ENCODE assay signal across 8 cellular contexts in genomic region chr11:107928046-107928766, GRCh38. TPM values are rescaled to one million over a fixed set of nuclear protein-coding genes. Genes with fewer than 3 reads are reported as not detected.
DNase-seq lines count a peak whose midpoint lies in the region; TF ChIP-seq lines count a peak whose summit lies in the region.

Gene RAB39A, plus strand, starts transcription at chr11:107928448. Its CDS starts 121 bp downstream, at chr11:107928569.

- H3K4me3 ChIP-seq in LNCaP clone FGC (ENCODE audit: low read depth, low read length), result peak within 1 kb of the TSS; percentile 36
- peak within 1 kb of the TSS; percentile 43 to 60 (median 50) for H3K4me3 ChIP-seq in stomach

- peaks cover 8 to 18% (median 17%) of the 10 kb centered on the region in 4 donors for H3K4me1 ChIP-seq in stomach

- H3K27ac ChIP-seq in stomach, result peak within 1 kb of the TSS; percentile 33 to 53 (median 38)

- DNase-seq in DMS79 treated with DMSO at 0.1 percent for 48 hours (lab: John Stamatoyannopoulos, UW) (peak; percentile 99), GOT3 (lab: John Stamatoyannopoulos, UW) (peak; percentile 67), LNCaP clone FGC (ENCODE audit: low read depth) (peak; percentile 91), activated gamma-delta T cell treated with Interleukin-2 at 50 U/mL for 16 hours (peak; percentile 44), foreskin melanocyte (peak; percentile 83), neural crest cell (ENCODE audit: low read depth, low spot score) (peak; percentile 94), stomach (peak; percentile 85)

- H3K9me3 ChIP-seq in stomach, result no peaks in the 10 kb centered on the region

- H3K27me3 Mint-ChIP-seq in neural crest cell (ENCODE audit: low read depth), result peaks cover 19% of the 10 kb centered on the region

- TF ChIP-seq CTCF in LNCaP clone FGC (IDR thresholded peaks at IDR 0.05; ENCODE audit: control insufficient read depth, extremely low read depth, insufficient read depth) (no peak), neural crest cell (conservative IDR thresholded peaks at IDR 0.05) (no peak), stomach (IDR thresholded peaks at IDR 0.05) (no peak)

- H3K4me1 Mint-ChIP-seq in neural crest cell, result peaks cover 19% of the 10 kb centered on the region

- H3K36me3 ChIP-seq in stomach, result no peaks in the 10 kb centered on the region

- peak within 1 kb of the TSS; percentile 98 for H3K4me3 Mint-ChIP-seq in neural crest cell

- WGBS in stomach, 5 donors, result 0 to 3% (median 2%) methylated on average over 8 to 61 of the region's 61 CpGs

- 0 out of 2 replicates have a peak, but pooled peaks have one; percentile 29 for TF ChIP-seq POLR2A in Raji (IDR thresholded peaks at IDR 0.05; ENCODE audit: insufficient read depth, low read depth, low read length)
- TF ChIP-seq POLR2A in stomach (IDR thresholded peaks at IDR 0.05), result no peak

- peaks cover 5 to 46% (median 24%) of the 10 kb centered on the region in 3 donors for H3K27me3 ChIP-seq in stomach

- H3K27ac Mint-ChIP-seq in neural crest cell (ENCODE audit: unreplicated experiment), result peak within 1 kb of the TSS; percentile 98

- no peaks in the 10 kb centered on the region for H3K36me3 Mint-ChIP-seq in neural crest cell (ENCODE audit: low read depth)

- intact Hi-C loops in stomach (cut with DNase I; ENCODE audit: low total_unique reads), result no loop called here

- no peak for TF ChIP-seq EP300 in stomach (IDR thresholded peaks at IDR 0.05)

- H3K9me3 Mint-ChIP-seq in neural crest cell, result no peaks in the 10 kb centered on the region

RNA-seq across cellular contexts. Expression of gene RAB39A, which starts in this region (rescaled TPM):
- total RNA-seq in neural crest cell (10.8 and 11.3 TPM in 2 replicates), stomach (1 to 10 TPM in 1 of 5 donors, under 1 TPM in 1, not detected in 3; 0.73 to 3.2 TPM)
- polyA plus RNA-seq in stomach, result under 1 TPM in 2 of 3 donors, not detected in 1; 0.18 to 0.62 TPM

Comparison
In these comparisons a context has a peak if more than half of its experiments do, and no peak if none do; other contexts are left out.
1. Peak in every context shown above with its lines: DNase-seq, H3K4me3 ChIP-seq and H3K27ac ChIP-seq.
2. DNase-seq: peak in every context shown above with its lines; median percentile 99 in DMS79 treated with DMSO at 0.1 percent for 48 hours; 94 in neural crest cell; 91 in LNCaP clone FGC; 85 in stomach; 83 in foreskin melanocyte; 67 in GOT3; 44 in activated gamma-delta T cell treated with Interleukin-2 at 50 U/mL for 16 hours.